Comparison of ENCODE assay signal across 29 cellular contexts in genomic region chr1:177611402-177611801, GRCh38.
"Had no signal": no experiment of that assay in that cellular context is flagged by ENCODE, and none has a peak within 500 bp of the region (broad histone marks: within the 10 kb centered on the region; RNA-seq: fewer than 3 reads in every experiment).

No MANE protein-coding gene starts in this region.

- H3K27ac Mint-ChIP-seq: activated CD4-positive, alpha-beta T cell treated with anti-CD3 and anti-CD28 coated beads for 36 hours; activated CD4-positive, alpha-beta T cell treated with anti-CD3 and anti-CD28 coated beads, Interleukin-2, amount 10 ng/mL, durations not matched to agents 7 days and 5 days; activated CD8-positive, alpha-beta T cell treated with anti-CD3 and anti-CD28 coated beads, Interleukin-2, amount 10 ng/mL, durations not matched to agents 7 days and 5 days; activated naive CD4-positive, alpha-beta T cell treated with anti-CD3 and anti-CD28 coated beads, Interleukin-2, amount 50 U/mL, for 24 hours; activated naive CD8-positive, alpha-beta T cell treated with anti-CD3 and anti-CD28 coated beads, Interleukin-2, amount 10 ng/mL, durations not matched to agents 7 days and 5 days; activated T-cell treated with anti-CD3 and anti-CD28 coated beads, Interleukin-2, amount 50 U/mL, for 24 hours; activated T-helper 2 cell treated with anti-CD3 and anti-CD28 coated beads, Interferon-gamma antibody, Interleukin-2, Interleukin-4, amounts not matched to agents 10 μg/mL and 5 μg/mL and 100 μg/mL, durations not matched to agents 14 hours and 24 hours and 36 hours; WTC11 had no signal

- H3K27ac ChIP-seq: body of pancreas, breast epithelium, colonic mucosa, SJSA1 had no signal

- H3K9me3 ChIP-seq: body of pancreas, breast epithelium, colonic mucosa, SJSA1 had no signal

- H3K27me3 Mint-ChIP-seq: activated CD4-positive, alpha-beta T cell treated with anti-CD3 and anti-CD28 coated beads for 36 hours; activated CD4-positive, alpha-beta T cell treated with anti-CD3 and anti-CD28 coated beads, Interleukin-2, amount 10 ng/mL, durations not matched to agents 7 days and 5 days; activated naive CD4-positive, alpha-beta T cell treated with anti-CD3 and anti-CD28 coated beads, Interleukin-2, amount 50 U/mL, for 24 hours; activated naive CD8-positive, alpha-beta T cell treated with anti-CD3 and anti-CD28 coated beads, Interleukin-2, amount 10 ng/mL, durations not matched to agents 7 days and 5 days; activated T-cell treated with anti-CD3 and anti-CD28 coated beads, Interleukin-2, amount 50 U/mL, for 24 hours had no signal

- H3K9me3 Mint-ChIP-seq: activated naive CD4-positive, alpha-beta T cell treated with anti-CD3 and anti-CD28 coated beads, Interleukin-2, amount 50 U/mL, for 24 hours; activated naive CD8-positive, alpha-beta T cell treated with anti-CD3 and anti-CD28 coated beads, Interleukin-2, amount 10 ng/mL, durations not matched to agents 7 days and 5 days; activated T-helper 2 cell treated with anti-CD3 and anti-CD28 coated beads, Interferon-gamma antibody, Interleukin-2, Interleukin-4, amounts not matched to agents 10 μg/mL and 5 μg/mL and 100 μg/mL, durations not matched to agents 14 hours and 24 hours and 36 hours; WTC11 had no signal

- H3K4me1 Mint-ChIP-seq: activated CD4-positive, alpha-beta T cell treated with anti-CD3 and anti-CD28 coated beads for 36 hours; activated CD4-positive, alpha-beta T cell treated with anti-CD3 and anti-CD28 coated beads, Interleukin-2, amount 10 ng/mL, durations not matched to agents 7 days and 5 days; activated naive CD4-positive, alpha-beta T cell treated with anti-CD3 and anti-CD28 coated beads, Interleukin-2, amount 50 U/mL, for 24 hours; activated naive CD8-positive, alpha-beta T cell treated with anti-CD3 and anti-CD28 coated beads, Interleukin-2, amount 10 ng/mL, durations not matched to agents 7 days and 5 days had no signal

- DNase-seq: activated CD4-positive, alpha-beta T cell treated with anti-CD3 and anti-CD28 coated beads for 36 hours; activated CD4-positive, alpha-beta T cell treated with anti-CD3 and anti-CD28 coated beads, Interleukin-2, amount 10 ng/mL, durations not matched to agents 7 days and 5 days; activated CD4-positive, alpha-beta T cell treated with anti-CD3 and anti-CD28 coated beads, Interleukin-2, amount 50 U/mL, for 48 hours; activated CD8-positive, alpha-beta T cell treated with anti-CD3 and anti-CD28 coated beads, Interleukin-2, amount 10 ng/mL, durations not matched to agents 7 days and 5 days; activated gamma-delta T cell; activated naive CD4-positive, alpha-beta T cell treated with Interleukin-2 at 50 U/mL for 16 hours; activated naive CD8-positive, alpha-beta T cell treated with anti-CD3 and anti-CD28 coated beads, Interleukin-2, amount 10 ng/mL, durations not matched to agents 7 days and 5 days; activated T-cell treated with anti-CD3 and anti-CD28 coated beads, Interleukin-2, amount 50 U/mL, for 24 hours; body of pancreas; caudate nucleus; colonic mucosa; NCI-H1092 treated with DMSO at 0.1 percent for 48 hours; NCI-H1417 treated with DMSO at 0.1 percent for 48 hours; NCI-H187 treated with DMSO at 0.1 percent for 48 hours; NCI-H2081 treated with DMSO at 0.1 percent for 48 hours; NCI-H226; NCI-H446 treated with DMSO at 0.1 percent for 48 hours; NCI-H524 treated with DMSO at 0.1 percent for 48 hours; SHP77 treated with DMSO at 0.1 percent for 48 hours; SW 1271; T-helper 1 cell; T1000 had no signal

- H3K36me3 Mint-ChIP-seq: activated naive CD4-positive, alpha-beta T cell treated with anti-CD3 and anti-CD28 coated beads, Interleukin-2, amount 50 U/mL, for 24 hours; activated naive CD8-positive, alpha-beta T cell treated with anti-CD3 and anti-CD28 coated beads, Interleukin-2, amount 10 ng/mL, durations not matched to agents 7 days and 5 days; WTC11 had no signal

- H3K4me3 ChIP-seq: body of pancreas, breast epithelium, colonic mucosa, SJSA1 had no signal

- H3K36me3 ChIP-seq: breast epithelium, colonic mucosa, SJSA1 had no signal

- H3K4me1 ChIP-seq: body of pancreas, breast epithelium, colonic mucosa, SJSA1 had no signal

- H3K27me3 ChIP-seq: body of pancreas, breast epithelium, colonic mucosa, SJSA1 had no signal

- H3K4me3 Mint-ChIP-seq: activated CD4-positive, alpha-beta T cell treated with anti-CD3 and anti-CD28 coated beads for 36 hours; activated CD4-positive, alpha-beta T cell treated with anti-CD3 and anti-CD28 coated beads, Interleukin-2, amount 10 ng/mL, durations not matched to agents 7 days and 5 days; activated CD8-positive, alpha-beta T cell treated with anti-CD3 and anti-CD28 coated beads, Interleukin-2, amount 10 ng/mL, durations not matched to agents 7 days and 5 days; activated naive CD4-positive, alpha-beta T cell treated with anti-CD3 and anti-CD28 coated beads, Interleukin-2, amount 50 U/mL, for 24 hours; activated naive CD8-positive, alpha-beta T cell treated with anti-CD3 and anti-CD28 coated beads, Interleukin-2, amount 10 ng/mL, durations not matched to agents 7 days and 5 days; activated T-cell treated with anti-CD3 and anti-CD28 coated beads, Interleukin-2, amount 50 U/mL, for 24 hours; WTC11 had no signal

- FAIRE-seq: astrocyte, TTC549 had no signal
